Comparison of ENCODE assay signal across 6 cellular contexts in the genomic region with DNA sequence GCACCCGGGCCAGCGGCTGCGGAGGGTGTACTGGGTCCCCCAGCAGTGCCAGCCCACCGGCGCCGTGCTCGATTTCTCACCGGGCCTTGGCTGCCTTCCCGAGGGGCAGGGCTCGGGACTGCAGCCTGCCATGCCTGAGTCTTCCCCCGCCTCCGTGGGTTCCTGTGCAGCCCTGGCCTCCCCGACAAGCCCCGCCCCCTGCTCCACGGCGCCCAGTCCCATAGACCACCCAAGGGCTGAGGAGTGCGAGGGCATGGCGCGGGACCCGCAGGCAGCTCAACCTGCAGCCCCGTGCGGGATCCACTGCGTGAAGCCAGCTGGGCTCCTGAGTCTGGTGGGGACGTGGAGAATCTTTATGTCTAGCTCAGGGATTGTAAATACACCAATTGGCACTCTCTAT. TPM values are rescaled to one million over a fixed set of nuclear protein-coding genes. Genes with fewer than 3 reads are reported as not detected.
"Had no signal": no experiment of that assay in that cellular context is flagged by ENCODE, and none has a peak within 500 bp of the region (broad histone marks: within the 10 kb centered on the region; RNA-seq: fewer than 3 reads in every experiment).

No MANE protein-coding gene starts in this region.

RNA-seq across cellular contexts. Expression of a gene that starts 18.5 kb away (rescaled TPM):
- total RNA-seq: M059J, PC-3, Right ventricle myocardium superior had no signal
- polyA plus RNA-seq: SK-N-SH had no signal

RNA-seq across cellular contexts. Expression of a gene that starts 28.0 kb away (rescaled TPM):
- total RNA-seq: M059J, PC-3, Peyer's patch, Right ventricle myocardium superior, SJSA1 had no signal
- polyA plus RNA-seq: SK-N-SH had no signal

RNA-seq across cellular contexts. Expression of a gene that starts 39.6 kb away (rescaled TPM):
- total RNA-seq: SJSA1 had no signal
- polyA plus RNA-seq: SK-N-SH had no signal
